16 cellular contexts compared by ENCODE assay signal in the genomic region with DNA sequence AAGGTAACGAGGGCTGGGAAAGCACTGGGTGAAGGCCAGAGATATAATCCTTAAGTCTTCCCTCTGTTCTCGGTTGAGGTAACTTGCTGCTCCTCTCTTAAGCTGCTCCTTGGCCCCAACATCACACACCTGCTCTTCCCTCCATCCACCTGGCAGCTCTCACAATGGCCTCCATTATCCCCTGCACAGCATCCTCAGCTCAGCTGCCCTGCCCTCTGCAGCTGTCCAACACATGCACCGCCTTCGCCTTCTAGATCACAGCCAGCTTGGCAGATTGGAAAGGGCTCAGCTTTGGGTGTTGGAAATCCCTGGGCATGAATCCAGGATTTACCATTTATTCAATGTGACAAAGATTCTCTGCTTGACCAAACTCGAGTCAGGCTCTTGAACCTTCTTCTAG. TPM values are rescaled to one million over a fixed set of nuclear protein-coding genes. Genes with fewer than 3 reads are reported as not detected.
A peak's percentile ranks its signal among the peaks of the same experiment; 100 is the strongest.
DNase-seq lines count a peak whose midpoint lies in the region; ATAC-seq and TF ChIP-seq lines count a peak whose summit lies in the region.
"Had no signal": no experiment of that assay in that cellular context is flagged by ENCODE, and none has a peak within 500 bp of the region (broad histone marks: within the 10 kb centered on the region; RNA-seq: fewer than 3 reads in every experiment).

No MANE protein-coding gene starts in this region.

- CTCF ChIA-PET in PC-9 (lab: Charles Lee): no interaction called here

- no peaks in the 10 kb centered on the region for H4K20me1 ChIP-seq in PC-9 (ENCODE audit: insufficient read depth)

- H3K27me3 Mint-ChIP-seq in brain: peaks cover 7% of the 10 kb centered on the region

- H3K79me2 ChIP-seq in PC-9 (ENCODE audit: low read depth): no peaks in the 10 kb centered on the region

- peaks cover 18% of the 10 kb centered on the region for H3K4me1 Mint-ChIP-seq in brain

- H3K27ac ChIP-seq in transverse colon (no peak overlapping the region), PC-9 (no peak overlapping the region)
- H3K27ac ChIP-seq: 22Rv1, ovary, Peyer's patch had no signal

- no peak for TF ChIP-seq POLR2A in transverse colon (IDR thresholded peaks at IDR 0.05)

- no peak overlapping the region for H3K4me2 ChIP-seq in PC-9

- peak; percentile 8 for DNase-seq in DMS 273 (lab: John Stamatoyannopoulos, UW; ENCODE audit: unreplicated experiment)
- DNase-seq in DMS 273 treated with DMSO at 0.1 percent for 48 hours (lab: John Stamatoyannopoulos, UW): no peak
- peak; percentile 81 for DNase-seq in NCI-H2196 (lab: John Stamatoyannopoulos, UW; ENCODE audit: unreplicated experiment)
- DNase-seq in transverse colon: peak; percentile 15
- no peak for DNase-seq in PC-9
- DNase-seq in GM13976 (ENCODE audit: low spot score): no peak
- DNase-seq: activated naive CD4-positive, alpha-beta T cell treated with anti-CD3 and anti-CD28 coated beads for 36 hours; Peyer's patch had no signal

- H3K27me3 ChIP-seq in transverse colon (no peaks in the 10 kb centered on the region), PC-9 (ENCODE audit: insufficient read depth, low read depth) (peaks cover 37% of the 10 kb centered on the region)
- H3K27me3 ChIP-seq: ovary, Peyer's patch had no signal

- intact Hi-C loops in transverse colon (cut with DNase I; ENCODE audit: low total_unique reads) (loop anchor here (1.0 to 5.0 kb wide), 2 partner anchors 106 to 272 kb away; no protein-coding TSS in a partner anchor), PC-9 (cut with micrococcal nuclease; ENCODE audit: unreplicated experiment) (no loop called here)

- H3K9me3 Mint-ChIP-seq in brain: peaks cover 0 to 4% (median 0%) of the 10 kb centered on the region in 5 experiments
- H3K9me3 Mint-ChIP-seq: activated naive CD4-positive, alpha-beta T cell treated with anti-CD3 and anti-CD28 coated beads for 36 hours; dendritic cell treated with granulocyte-macrophage colony-stimulating factor and Interleukin-4, amounts not matched to agents 40 ng/mL and 50 ng/mL, for 4 days had no signal

- H3K36me3 Mint-ChIP-seq in brain: no peaks in the 10 kb centered on the region

- POLR2A ChIA-PET in PC-9 (lab: Charles Lee; ENCODE audit: unreplicated experiment): no interaction called here

- no TSS peak for BruUV-seq in PC-9 (replicated peaks; lab: Mats Ljungman, UMichigan)

- H3F3A ChIP-seq in PC-9 (ENCODE audit: insufficient read depth, low read depth): peaks cover 12% of the 10 kb centered on the region

- H3K4me3 ChIP-seq in transverse colon: no peak overlapping the region
- H3K4me3 ChIP-seq in PC-9: no peak overlapping the region
- H3K4me3 ChIP-seq: ovary, Peyer's patch had no signal

- no peak overlapping the region for H3K4me3 Mint-ChIP-seq in brain
- H3K4me3 Mint-ChIP-seq: activated naive CD4-positive, alpha-beta T cell treated with anti-CD3 and anti-CD28 coated beads for 36 hours; dendritic cell treated with granulocyte-macrophage colony-stimulating factor and Interleukin-4, amounts not matched to agents 40 ng/mL and 50 ng/mL, for 4 days had no signal

- H3K36me3 ChIP-seq in transverse colon (no peaks in the 10 kb centered on the region), PC-9 (ENCODE audit: low read depth) (no peaks in the 10 kb centered on the region)
- H3K36me3 ChIP-seq: ovary, Peyer's patch had no signal

- H2AFZ ChIP-seq in PC-9: no peak overlapping the region

- no peak for TF ChIP-seq CTCF in brain (conservative IDR thresholded peaks at IDR 0.05)
- no peak for TF ChIP-seq CTCF in transverse colon (IDR thresholded peaks at IDR 0.05)
- TF ChIP-seq CTCF in PC-9 (conservative IDR thresholded peaks at IDR 0.05): no peak
- TF ChIP-seq CTCF in GM13976 (IDR thresholded peaks at IDR 0.05; ENCODE audit: borderline replicate concordance, control extremely low read depth, extremely low read depth, insufficient read depth, missing control alignments): no peak

- H3K9me2 ChIP-seq in PC-9 (ENCODE audit: insufficient read depth): no peaks in the 10 kb centered on the region

- 44 to 67% methylated on average over 1 to 5 of the region's 5 CpGs for WGBS in transverse colon (ENCODE audit: low coverage in 1 of 2), 2 donors

- H3K9me3 ChIP-seq in transverse colon: no peaks in the 10 kb centered on the region
- H3K9me3 ChIP-seq in PC-9 (ENCODE audit: insufficient read depth, low read depth): no peaks in the 10 kb centered on the region
- H3K9me3 ChIP-seq: ovary, Peyer's patch had no signal

- in situ Hi-C loops in transverse colon (cut with MboI; ENCODE audit: low pct_ligation_motif_present in 1 of 4, low pct_unique_long_range_greater_than_20kb in 1 of 4, low sequenced_read_pairs in 3 of 4) (loop anchor here in 3 of 4 donors (5.0 to 10.0 kb wide), 3 partner anchors 267 to 272 kb away; no protein-coding TSS in a partner anchor), GM13976 (cut with MboI; ENCODE audit: low sequenced_read_pairs, unreplicated experiment) (loop anchor here (5.0 to 10.0 kb wide), 2 partner anchors 89 to 277 kb away; no protein-coding TSS in a partner anchor)

- H3K27ac Mint-ChIP-seq in brain: peak overlapping the region in 4 of 5 experiments; percentile 0 to 73 (median 24)
- H3K27ac Mint-ChIP-seq: activated naive CD4-positive, alpha-beta T cell treated with anti-CD3 and anti-CD28 coated beads for 36 hours; dendritic cell treated with granulocyte-macrophage colony-stimulating factor and Interleukin-4, amounts not matched to agents 40 ng/mL and 50 ng/mL, for 4 days had no signal

- H3K4me1 ChIP-seq in transverse colon: peaks cover 0 to under 1% (median 0%) of the 10 kb centered on the region in 4 donors
- peaks cover 11% of the 10 kb centered on the region for H3K4me1 ChIP-seq in PC-9 (replicated peaks; ENCODE audit: insufficient read depth)
- H3K4me1 ChIP-seq: Peyer's patch had no signal

- ATAC-seq in HG02678 (IDR thresholded peaks at IDR 0.05; ENCODE audit: unreplicated experiment): no peak

- TF ChIP-seq EP300 in transverse colon (IDR thresholded peaks at IDR 0.05; ENCODE audit: low read depth): no peak

RNA-seq across cellular contexts. Expression of a gene that starts 20.5 kb away (rescaled TPM):
- 3.9 TPM for polyA plus RNA-seq in brain (ENCODE audit: insufficient read depth, low read depth, low replicate concordance)
- total RNA-seq in transverse colon: 1 to 10 TPM in 3 of 4 donors, not detected in 1; 1.1 to 6.0 (median 1.2) TPM
- not detected in 2 replicates for total RNA-seq in PC-9 (2021)
- total RNA-seq: activated naive CD4-positive, alpha-beta T cell treated with anti-CD3 and anti-CD28 coated beads for 36 hours; esophagus mucosa; kidney epithelial cell; ovary; T-helper 1 cell treated with Interleukin-12 subunit alpha and Interleukin-12 subunit beta and Interleukin-4 antibody, amounts not matched to agents 30 ng/mL and 1 ng/mL, for 36 hours had no signal
- polyA plus RNA-seq: ovary had no signal

RNA-seq across cellular contexts. Expression of a gene that starts 24.0 kb away (rescaled TPM):
- polyA plus RNA-seq in brain (ENCODE audit: insufficient read depth, low read depth, low replicate concordance): not detected
- total RNA-seq in transverse colon: not detected
- total RNA-seq in PC-9 (2021): not detected in 2 replicates
- total RNA-seq: activated naive CD4-positive, alpha-beta T cell treated with anti-CD3 and anti-CD28 coated beads for 36 hours; esophagus mucosa; kidney epithelial cell; ovary; Peyer's patch; T-helper 1 cell treated with Interleukin-12 subunit alpha and Interleukin-12 subunit beta and Interleukin-4 antibody, amounts not matched to agents 30 ng/mL and 1 ng/mL, for 36 hours had no signal
- polyA plus RNA-seq: ovary had no signal

RNA-seq across cellular contexts. Expression of a gene that starts 40.0 kb away (rescaled TPM):
- polyA plus RNA-seq in brain (ENCODE audit: insufficient read depth, low read depth, low replicate concordance): not detected
- total RNA-seq in transverse colon (not detected), PC-9 (2021) (not detected in 2 replicates)
- total RNA-seq: activated naive CD4-positive, alpha-beta T cell treated with anti-CD3 and anti-CD28 coated beads for 36 hours; esophagus mucosa; kidney epithelial cell; ovary; Peyer's patch; T-helper 1 cell treated with Interleukin-12 subunit alpha and Interleukin-12 subunit beta and Interleukin-4 antibody, amounts not matched to agents 30 ng/mL and 1 ng/mL, for 36 hours had no signal
- polyA plus RNA-seq: ovary had no signal

Comparison
In these comparisons a context has a peak if more than half of its experiments do, and no peak if none do; other contexts are left out.
1. DNase-seq: peak in DMS 273 (single experiment), NCI-H2196 (single experiment) and transverse colon (single experiment); none in DMS 273 treated with DMSO at 0.1 percent for 48 hours (single experiment), PC-9 (0 of 2) and GM13976 (single experiment).